8 cellular contexts compared by ENCODE assay signal in genomic region chr17:31549121-31549524, GRCh38.
DNase-seq lines count a peak whose midpoint lies in the region; ATAC-seq lines count a peak whose summit lies in the region.

No MANE protein-coding gene starts in this region.

- POLR2A ChIA-PET in naive thymus-derived CD4-positive, alpha-beta T cell (lab: Charles Lee) = interaction anchor here (0.5 to 0.9 kb wide), 3 partner anchors 12 to 385 kb away, joined by 3 to 4 read pairs (median 3); no protein-coding TSS in a partner anchor

- peaks cover 0 to 18% (median 0%) of the 10 kb centered on the region in 5 donors for H3K27me3 Mint-ChIP-seq in naive thymus-derived CD4-positive, alpha-beta T cell

- H3K9me3 ChIP-seq in HAP-1 = no peaks in the 10 kb centered on the region
- no peaks in the 10 kb centered on the region for H3K9me3 ChIP-seq in endocrine pancreas (ENCODE audit: control insufficient read depth, low read length)
- H3K9me3 ChIP-seq in naive thymus-derived CD4-positive, alpha-beta T cell (ENCODE audit: control insufficient read depth in 2 of 3, low read length in 3 of 3) = no peaks in the 10 kb centered on the region

- peak; percentile 3 for ATAC-seq in naive thymus-derived CD4-positive, alpha-beta T cell

- peak overlapping the region; percentile 82 to 94 (median 90) for H3K4me3 Mint-ChIP-seq in naive thymus-derived CD4-positive, alpha-beta T cell

- H3K27ac Mint-ChIP-seq in naive thymus-derived CD4-positive, alpha-beta T cell = peak overlapping the region; percentile 57 to 91 (median 76)

- peak overlapping the region; percentile 38 for H3K9ac ChIP-seq in endocrine pancreas (ENCODE audit: control insufficient read depth, insufficient read depth, low read length)

- no peaks in the 10 kb centered on the region for H3K36me3 Mint-ChIP-seq in naive thymus-derived CD4-positive, alpha-beta T cell

- CTCF ChIA-PET in naive thymus-derived CD4-positive, alpha-beta T cell (lab: Charles Lee) = interaction anchor here (0.9 kb wide), 1 partner anchor 25 kb away, joined by 3 read pairs; no protein-coding TSS in a partner anchor

- H3K4me1 ChIP-seq in HAP-1 = peaks cover 8% of the 10 kb centered on the region; the same call in 1 of the 2 replicates
- no peaks in the 10 kb centered on the region for H3K4me1 ChIP-seq in endocrine pancreas (ENCODE audit: control insufficient read depth, insufficient read depth, low read length)
- peaks cover 0 to 8% of the 10 kb centered on the region in 2 donors for H3K4me1 ChIP-seq in naive thymus-derived CD4-positive, alpha-beta T cell (ENCODE audit: control insufficient read depth in 2 of 2, insufficient read depth in 2 of 2, low read length in 2 of 2)

- peaks cover 0 to 5% (median 0%) of the 10 kb centered on the region in 11 donors for H3K9me3 Mint-ChIP-seq in naive thymus-derived CD4-positive, alpha-beta T cell

- DNase-seq in NCI-H82 (lab: John Stamatoyannopoulos, UW) = peak; percentile 66
- no peak for DNase-seq in NCI-H82 treated with DMSO at 0.1 percent for 48 hours (lab: John Stamatoyannopoulos, UW; ENCODE audit: unreplicated experiment)
- DNase-seq in HAP-1 (ENCODE audit: low spot score in 2 of 2) = no peak
- DNase-seq in RPMI8226 = peak; percentile 48
- DNase-seq in naive thymus-derived CD4-positive, alpha-beta T cell = no peak
- DNase-seq in islet precursor cell = no peak
- no peak for DNase-seq in activated CD4-positive, CD25-positive, alpha-beta regulatory T cell treated with anti-CD3 and anti-CD28 coated beads, Interleukin-2, amount 50 U/mL, for 72 hours

- H3K27me3 ChIP-seq in HAP-1 (ENCODE audit: low read depth) (no peaks in the 10 kb centered on the region), endocrine pancreas (ENCODE audit: control insufficient read depth, insufficient read depth, low read length) (no peaks in the 10 kb centered on the region)
- H3K27me3 ChIP-seq in naive thymus-derived CD4-positive, alpha-beta T cell (ENCODE audit: control insufficient read depth in 2 of 2, insufficient read depth in 2 of 2, low read length in 2 of 2) = no peaks in the 10 kb centered on the region

- intact Hi-C loops in naive thymus-derived CD4-positive, alpha-beta T cell (cut with micrococcal nuclease) = loop anchor here (1.0 to 5.0 kb wide), 4 partner anchors 60 to 308 kb away; partner anchors contain the start of gene COPRS (in 1 of the 2)

- in situ Hi-C loops in HAP-1 (cut with MboI; ENCODE audit: low sequenced_read_pairs) = loop anchor here (25.0 kb wide), 1 partner anchor 637 kb away; the partner anchor contains the start of genes ADAP2 and TEFM

- H3K36me3 ChIP-seq in HAP-1 (replicated peaks) (no peaks in the 10 kb centered on the region), endocrine pancreas (ENCODE audit: control insufficient read depth, insufficient read depth, low read length) (no peaks in the 10 kb centered on the region)
- peaks cover 0 to 5% (median 0%) of the 10 kb centered on the region in 3 experiments for H3K36me3 ChIP-seq in naive thymus-derived CD4-positive, alpha-beta T cell (ENCODE audit: control insufficient read depth in 2 of 3, insufficient read depth in 3 of 3, low read length in 3 of 3)

- peak overlapping the region; percentile 75 for H3K27ac ChIP-seq in naive thymus-derived CD4-positive, alpha-beta T cell (ENCODE audit: low read depth, low read length)

- peak overlapping the region; percentile 93 for H3K4me3 ChIP-seq in HAP-1
- peak overlapping the region; percentile 14 for H3K4me3 ChIP-seq in endocrine pancreas (ENCODE audit: control insufficient read depth, insufficient read depth, low read length)
- H3K4me3 ChIP-seq in naive thymus-derived CD4-positive, alpha-beta T cell (ENCODE audit: low read length) = peak overlapping the region; percentile 77

- H3K4me1 Mint-ChIP-seq in naive thymus-derived CD4-positive, alpha-beta T cell = peaks cover 8 to 25% (median 18%) of the 10 kb centered on the region in 7 donors

Comparison
In these comparisons a context has a peak if more than half of its experiments do, and no peak if none do; other contexts are left out.
1. DNase-seq: peak in NCI-H82 (single experiment) and RPMI8226 (single experiment); none in NCI-H82 treated with DMSO at 0.1 percent for 48 hours (single experiment), HAP-1 (0 of 2), naive thymus-derived CD4-positive, alpha-beta T cell (0 of 9), islet precursor cell (single experiment) and activated CD4-positive, CD25-positive, alpha-beta regulatory T cell treated with anti-CD3 and anti-CD28 coated beads, Interleukin-2, amount 50 U/mL, for 72 hours (single experiment).
2. H3K4me3 ChIP-seq: peak in every context shown above with its lines; median percentile 93 in HAP-1; 77 in naive thymus-derived CD4-positive, alpha-beta T cell; 14 in endocrine pancreas.